8 cellular contexts compared by ENCODE assay signal in the genomic region with DNA sequence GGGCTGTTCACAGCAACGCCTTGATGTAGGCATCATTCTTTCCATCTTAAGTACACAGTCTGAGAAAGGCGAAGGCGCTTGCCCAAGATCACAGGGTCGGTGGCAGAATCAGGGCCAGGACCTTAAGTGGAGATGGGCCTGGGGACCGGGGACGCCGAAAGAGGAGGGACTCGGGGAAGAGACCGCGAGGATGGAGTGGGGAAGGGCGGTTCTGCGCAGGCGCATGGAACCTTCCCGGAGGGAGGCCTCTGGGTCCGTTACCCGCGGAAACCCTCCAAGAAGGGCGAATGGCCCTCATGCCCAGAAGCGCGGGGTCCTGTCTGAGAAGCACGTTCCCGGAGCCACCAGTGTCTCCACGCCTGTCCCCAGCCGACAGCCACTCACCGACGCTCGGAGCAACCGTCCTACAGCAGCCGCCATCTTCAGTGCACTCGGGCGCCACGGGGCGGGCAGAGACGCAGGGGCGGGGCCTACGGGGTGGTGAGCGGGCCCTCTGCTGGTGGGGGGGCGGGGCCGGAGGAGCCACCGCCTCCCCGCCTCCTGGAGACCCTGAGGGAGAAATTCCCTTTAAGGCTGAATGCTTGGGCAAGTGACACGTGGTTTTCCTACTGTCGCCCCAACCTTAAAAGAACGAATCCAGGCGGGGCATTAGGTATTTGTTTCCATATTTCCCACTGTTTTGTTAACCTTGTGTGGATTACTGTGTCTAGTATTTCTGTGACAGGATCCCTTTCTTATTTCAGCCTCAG. TPM values are rescaled to one million over a fixed set of nuclear protein-coding genes. Genes with fewer than 3 reads are reported as not detected.
DNase-seq lines count a peak whose midpoint lies in the region; ATAC-seq and TF ChIP-seq lines count a peak whose summit lies in the region.

PRDX3 (minus strand) TSS at position 442 of the 749 bp plus-strand sequence; CDS start at position 420, 22 bp downstream.

- no peaks in the 10 kb centered on the region for H3K9me3 Mint-ChIP-seq in activated CD4-positive, alpha-beta T cell treated with anti-CD3 and anti-CD28 coated beads for 36 hours (ENCODE audit: low read depth)

- TF ChIP-seq POLR2A in GM19193 (IDR thresholded peaks at IDR 0.05; ENCODE audit: extremely low read depth, insufficient read depth, insufficient read length), result peak; percentile 93

- H3K4me3 Mint-ChIP-seq in activated CD4-positive, alpha-beta T cell treated with anti-CD3 and anti-CD28 coated beads for 36 hours, result peak within 1 kb of the TSS; percentile 88

- ATAC-seq in HG03439 (IDR thresholded peaks at IDR 0.05; ENCODE audit: unreplicated experiment) (peak; percentile 89), left colon (peak; percentile 98)
- peak; percentile 95 for ATAC-seq in activated CD4-positive, alpha-beta T cell treated with anti-CD3 and anti-CD28 coated beads for 36 hours

- H3K4me3 ChIP-seq in choroid plexus epithelial cell (ENCODE audit: low read depth, low read length), result peak within 1 kb of the TSS; percentile 100

- DNase-seq in Ammon's horn (ENCODE audit: low spot score), result peak; percentile 95
- peak; percentile 94 for DNase-seq in NCI-H510A treated with DMSO at 0.1 percent for 48 hours (lab: John Stamatoyannopoulos, UW)
- DNase-seq in activated CD4-positive, alpha-beta T cell treated with anti-CD3 and anti-CD28 coated beads for 36 hours, result peak; percentile 98
- DNase-seq in choroid plexus epithelial cell (ENCODE audit: low read depth), result peak; percentile 91
- peak; percentile 92 to 96 for DNase-seq in left colon
- DNase-seq in stimulated activated CD4-positive, alpha-beta T cell treated with anti-CD3 and anti-CD28 coated beads, Interleukin-2, amount 100 ng/mL, for 24 hours, result peak; percentile 97 to 98

- intact Hi-C loops in activated CD4-positive, alpha-beta T cell treated with anti-CD3 and anti-CD28 coated beads for 36 hours (cut with DNase I, micrococcal nuclease), result loop anchor here (1.0 to 5.0 kb wide), 14 partner anchors 13 to 474 kb away; partner anchors contain the start of genes EIF3A (in 2 of the 2), SFXN4 (in 2 of the 2), BAG3 (in 1 of the 2) and DENND10 (in 1 of the 2)
- intact Hi-C loops in left colon (cut with DNase I, micrococcal nuclease), result no loop called here

- POLR2A ChIA-PET in activated CD4-positive, alpha-beta T cell treated with anti-CD3 and anti-CD28 coated beads for 36 hours (lab: Charles Lee), result no interaction called here

- H3K27me3 Mint-ChIP-seq in activated CD4-positive, alpha-beta T cell treated with anti-CD3 and anti-CD28 coated beads for 36 hours, result no peaks in the 10 kb centered on the region

- H3K36me3 Mint-ChIP-seq in activated CD4-positive, alpha-beta T cell treated with anti-CD3 and anti-CD28 coated beads for 36 hours (ENCODE audit: low read depth), result peaks cover 27% of the 10 kb centered on the region

- TF ChIP-seq CTCF in choroid plexus epithelial cell (conservative IDR thresholded peaks at IDR 0.05; ENCODE audit: low read depth, low read length), result no peak

- peaks cover 36% of the 10 kb centered on the region for H3K4me1 Mint-ChIP-seq in activated CD4-positive, alpha-beta T cell treated with anti-CD3 and anti-CD28 coated beads for 36 hours

- CTCF ChIA-PET in activated CD4-positive, alpha-beta T cell treated with anti-CD3 and anti-CD28 coated beads for 36 hours (lab: Charles Lee), result interaction anchor here (0.5 to 2.3 kb wide), 4 partner anchors 10 to 267 kb away, joined by 3 to 21 read pairs (median 4); no protein-coding TSS in a partner anchor

- peak within 1 kb of the TSS; percentile 95 for H3K27ac Mint-ChIP-seq in activated CD4-positive, alpha-beta T cell treated with anti-CD3 and anti-CD28 coated beads for 36 hours

RNA-seq across cellular contexts. Expression of gene PRDX3, which starts in this region (rescaled TPM):
- total RNA-seq in activated CD4-positive, alpha-beta T cell treated with anti-CD3 and anti-CD28 coated beads for 36 hours, result 100 to 1,000 TPM; 160 to 217 TPM
- total RNA-seq in left colon, result 100 to 1,000 TPM; 102 to 111 TPM

Comparison
In these comparisons a context has a peak if more than half of its experiments do, and no peak if none do; other contexts are left out.
1. Peak in every context shown above with its lines: DNase-seq, ATAC-seq and H3K4me3 ChIP-seq.
2. intact Hi-C loops: an anchor here in activated CD4-positive, alpha-beta T cell treated with anti-CD3 and anti-CD28 coated beads for 36 hours (1.0 to 5.0 kb wide); none called in left colon.